In the genomic region with DNA sequence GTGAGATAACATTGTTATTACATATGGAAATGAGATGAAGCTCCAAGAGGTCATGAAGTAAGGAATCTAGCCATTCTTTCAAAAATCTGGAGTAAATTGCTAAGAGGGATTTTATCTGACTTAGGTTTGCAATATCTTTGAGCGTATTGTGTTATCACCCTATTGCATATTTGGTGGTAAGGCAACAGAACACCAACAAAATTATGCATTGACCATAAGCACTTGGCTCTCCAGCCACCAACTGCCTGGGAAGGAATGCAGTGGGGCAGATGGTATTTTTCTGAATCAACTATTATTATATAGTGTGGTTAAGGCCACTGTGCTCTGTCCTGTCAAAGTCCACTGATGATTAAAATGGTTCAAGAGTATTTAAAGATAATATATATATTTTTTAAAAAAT, we compare ENCODE assay signal across 27 cellular contexts.
"Had no signal": no experiment of that assay in that cellular context is flagged by ENCODE, and none has a peak within 500 bp of the region (broad histone marks: within the 10 kb centered on the region; RNA-seq: fewer than 3 reads in every experiment).

No MANE protein-coding gene starts in this region.

- H3K36me3 ChIP-seq: adrenal gland, cardiac muscle cell, MG63, SJSA1 had no signal

- H3K27me3 ChIP-seq: adrenal gland, body of pancreas, cardiac muscle cell, MG63, SJSA1 had no signal

- ATAC-seq: activated naive CD4-positive, alpha-beta T cell treated with anti-CD3 and anti-CD28 coated beads, Interleukin-2, amount 50 U/mL, for 72 hours; activated T-cell treated with anti-CD3 and anti-CD28 coated beads, Interleukin-2, amount 50 U/mL, for 4 hours; body of pancreas; Panc1 had no signal

- H3K4me2 ChIP-seq: SK-N-SH had no signal

- H3K4me3 ChIP-seq: adrenal gland, body of pancreas, cardiac muscle cell, MG63, SJSA1 had no signal

- DNase-seq: activated CD4-positive, alpha-beta memory T cell treated with anti-CD3 and anti-CD28 coated beads for 36 hours; activated CD4-positive, alpha-beta T cell treated with anti-CD3 and anti-CD28 coated beads, Interleukin-2, amount 10 ng/mL, durations not matched to agents 7 days and 5 days; activated CD8-positive, alpha-beta memory T cell treated with anti-CD3 and anti-CD28 coated beads, Interleukin-2, amount 50 U/mL, for 4 hours; activated gamma-delta T cell treated with Interleukin-2 at 50 U/mL for 16 hours; activated naive CD4-positive, alpha-beta T cell treated with anti-CD3 and anti-CD28 coated beads for 36 hours; activated T-cell treated with anti-CD3 and anti-CD28 coated beads for 4 hours; activated T-cell treated with anti-CD3 and anti-CD28 coated beads, Interleukin-2, amount 50 U/mL, for 4 hours; adrenal gland; anterior cingulate cortex; body of pancreas; Karpas-422; KBM-7; MG63; NCI-H1048; NCI-H1105 treated with DMSO at 0.1 percent for 48 hours; NCI-H1436; NCI-H1694; NCI-H1930; NCI-H2081 treated with DMSO at 0.1 percent for 48 hours; NCI-H345; NCI-H524 treated with DMSO at 0.1 percent for 48 hours; SHP77; SK-N-SH had no signal

- H3K4me1 ChIP-seq: adrenal gland had no signal

- H3K9me3 ChIP-seq: adrenal gland, body of pancreas, MG63, SJSA1, SK-N-SH had no signal

- H3K27ac ChIP-seq: adrenal gland, body of pancreas, cardiac muscle cell, SJSA1 had no signal

- H3K9ac ChIP-seq: SK-N-SH had no signal
